ENCODE assay signal across 16 cellular contexts in genomic region chr17:62110923-62111484, GRCh38. TPM values are rescaled to one million over a fixed set of nuclear protein-coding genes. Genes with fewer than 3 reads are reported as not detected.
A peak's percentile ranks its signal among the peaks of the same experiment; 100 is the strongest.
DNase-seq lines count a peak whose midpoint lies in the region; ATAC-seq, FAIRE-seq and TF ChIP-seq lines count a peak whose summit lies in the region.
"Had no signal": no experiment of that assay in that cellular context is flagged by ENCODE, and none has a peak within 500 bp of the region (broad histone marks: within the 10 kb centered on the region; RNA-seq: fewer than 3 reads in every experiment).

No MANE protein-coding gene starts in this region.

- H3K4me2 ChIP-seq in GM23248 (ENCODE audit: unreplicated experiment) (no peak overlapping the region), GM12878 (ENCODE audit: control insufficient read depth, insufficient read depth) (no peak overlapping the region), neural progenitor cell (no peak overlapping the region)

- in situ Hi-C loops in GM23248 (cut with MboI) (loop anchor here (25.0 kb wide), 1 partner anchor 474 kb away; no protein-coding TSS in a partner anchor), GM12878 (cut with MboI) (no loop called here), transverse colon (cut with MboI; ENCODE audit: low pct_ligation_motif_present in 1 of 4, low pct_unique_long_range_greater_than_20kb in 1 of 4, low sequenced_read_pairs in 3 of 4) (loop anchor here in 1 of 4 donors (25.0 kb wide), 1 partner anchor 474 kb away; no protein-coding TSS in a partner anchor)

- no peak overlapping the region for H3K4me3 Mint-ChIP-seq in neural progenitor cell
- H3K4me3 Mint-ChIP-seq: HFFc6 had no signal

- TF ChIP-seq POLR2A in GM12878 (IDR thresholded peaks at IDR 0.05; ENCODE audit: low read depth, low read length), result no peak
- no peak for TF ChIP-seq POLR2A in transverse colon (IDR thresholded peaks at IDR 0.05)

- CTCF ChIA-PET in GM12878 (lab: Yijun Ruan, JAX), result interaction anchor here (0.5 to 7.3 kb wide), 23 partner anchors 11 to 479 kb away, joined by 3 to 183 read pairs (median 5); partner anchors contain the start of genes BRIP1 and MED13

- peaks cover 2% of the 10 kb centered on the region for H3K27me3 Mint-ChIP-seq in neural progenitor cell (ENCODE audit: insufficient read depth, low read depth)

- H3K9ac ChIP-seq in GM23248 (no peak overlapping the region), GM12878 (ENCODE audit: control insufficient read depth, insufficient read depth, low read length) (no peak overlapping the region), neural progenitor cell (no peak overlapping the region)

- RAD21 ChIA-PET in GM12878 (lab: Charles Lee; ENCODE audit: unreplicated experiment), result interaction anchor here (0.7 to 5.2 kb wide), 16 partner anchors 8 to 699 kb away, joined by 3 to 169 read pairs (median 10); partner anchors contain the start of genes BRIP1 and MED13

- peaks cover 6% of the 10 kb centered on the region; the same call in 1 of the 2 replicates for H3K27me3 ChIP-seq in GM23248 (replicated peaks; ENCODE audit: insufficient read depth)
- no peaks in the 10 kb centered on the region; a peak in 1 of 4 replicates for H3K27me3 ChIP-seq in GM12878 (replicated peaks in 1 of 2; ENCODE audit: control insufficient read depth in 2 of 2, insufficient read depth in 2 of 2, low read length in 1 of 2)
- no peaks in the 10 kb centered on the region for H3K27me3 ChIP-seq in transverse colon
- H3K27me3 ChIP-seq in neural progenitor cell, result no peaks in the 10 kb centered on the region
- H3K27me3 ChIP-seq: MG63 had no signal

- ATAC-seq in GM12878, result no peak
- no peak for ATAC-seq in HG02938 (IDR thresholded peaks at IDR 0.05; ENCODE audit: unreplicated experiment)
- ATAC-seq in HG03097 (IDR thresholded peaks at IDR 0.05; ENCODE audit: low FRiP score, unreplicated experiment), result no peak

- POLR2A ChIA-PET in GM12878 (lab: Charles Lee), result interaction anchor here (0.6 kb wide), 2 partner anchors 11 to 236 kb away, joined by 3 to 11 read pairs; no protein-coding TSS in a partner anchor

- no peaks in the 10 kb centered on the region for H3K9me2 ChIP-seq in GM23248 (ENCODE audit: insufficient read depth)

- H3K4me1 Mint-ChIP-seq in neural progenitor cell, result no peaks in the 10 kb centered on the region

- no peaks in the 10 kb centered on the region for H3K9me3 Mint-ChIP-seq in neural progenitor cell
- H3K9me3 Mint-ChIP-seq: HFFc6 had no signal

- SMC1A ChIA-PET in GM12878 (lab: Charles Lee; ENCODE audit: uncharacterized antibody, unreplicated experiment), result interaction anchor here (0.7 to 5.0 kb wide), 19 partner anchors 11 to 475 kb away, joined by 3 to 139 read pairs (median 13); partner anchors contain the start of gene BRIP1

- FAIRE-seq in GM12878 (lab: Jason Lieb, UNC), result no peak
- FAIRE-seq: H1 had no signal

- H4K20me1 ChIP-seq in GM23248 (ENCODE audit: insufficient read depth), result no peaks in the 10 kb centered on the region
- H4K20me1 ChIP-seq in GM12878 (ENCODE audit: control insufficient read depth, insufficient read depth), result no peaks in the 10 kb centered on the region
- no peaks in the 10 kb centered on the region for H4K20me1 ChIP-seq in neural progenitor cell (ENCODE audit: low read depth)

- H2AFZ ChIP-seq in GM23248 (no peak overlapping the region), GM12878 (ENCODE audit: control insufficient read depth, low read depth, low read length) (no peak overlapping the region), neural progenitor cell (replicated peaks) (no peak overlapping the region)

- no peaks in the 10 kb centered on the region for H3K36me3 Mint-ChIP-seq in neural progenitor cell

- no TSS peak for BruUV-seq in GM12878 (replicated peaks; lab: Mats Ljungman, UMichigan)

- TF ChIP-seq RAD21 in GM12878 (IDR thresholded peaks at IDR 0.05; ENCODE audit: insufficient read depth, low read depth, low read length), result no peak

- no peaks in the 10 kb centered on the region for H3K79me2 ChIP-seq in GM23248 (ENCODE audit: insufficient read depth)
- no peaks in the 10 kb centered on the region for H3K79me2 ChIP-seq in GM12878 (ENCODE audit: control insufficient read depth, insufficient read depth, low read length)
- H3K79me2 ChIP-seq in neural progenitor cell (ENCODE audit: low read depth), result no peaks in the 10 kb centered on the region

- DNase-seq in GM23248 (peak; percentile 60), GM12878 (ENCODE audit: low read depth, low spot score) (no peak), kidney glomerular epithelial cell (lab: John Stamatoyannopoulos, UW) (peak; percentile 58), transverse colon (no peak), neural progenitor cell (ENCODE audit: low spot score) (no peak)
- DNase-seq: C1 segment of cervical spinal cord, HFFc6, MG63, NCI-H1105 treated with DMSO at 0.1 percent for 48 hours, NCI-H187 treated with DMSO at 0.1 percent for 48 hours, NCI-H2171, NCI-H510A treated with DMSO at 0.1 percent for 48 hours, SJCRH30 had no signal

- intact Hi-C loops in GM12878 (cut with micrococcal nuclease; ENCODE audit: unreplicated experiment), result no loop called here
- intact Hi-C loops in transverse colon (cut with DNase I; ENCODE audit: low total_unique reads), result no loop called here

- H3K4me3 ChIP-seq in GM23248 (no peak overlapping the region), GM12878 (no peak overlapping the region), transverse colon (peak overlapping the region in 1 of 4 donors; percentile 2), neural progenitor cell (no peak overlapping the region)
- H3K4me3 ChIP-seq: MG63, SJCRH30 had no signal

- H3K27ac ChIP-seq in GM23248, result no peak overlapping the region
- no peak overlapping the region for H3K27ac ChIP-seq in GM12878 (ENCODE audit: control insufficient read depth, insufficient read depth)
- H3K27ac ChIP-seq in transverse colon, result peak overlapping the region; percentile 74 to 79 (median 77)
- no peak overlapping the region for H3K27ac ChIP-seq in neural progenitor cell
- H3K27ac ChIP-seq: SJCRH30 had no signal

- H3K4me1 ChIP-seq in GM23248 (ENCODE audit: insufficient read depth) (no peaks in the 10 kb centered on the region), GM12878 (ENCODE audit: control insufficient read depth, insufficient read depth, low read length) (peaks cover 2% of the 10 kb centered on the region; the same call in 1 of the 2 replicates), transverse colon (peaks cover 0 to 28% (median 13%) of the 10 kb centered on the region in 4 donors), neural progenitor cell (no peaks in the 10 kb centered on the region)
- H3K4me1 ChIP-seq: SJCRH30 had no signal

- H3K9me3 ChIP-seq in GM23248 (ENCODE audit: low read depth) (no peaks in the 10 kb centered on the region), GM12878 (replicated peaks; ENCODE audit: control insufficient read depth, insufficient read depth, low read length) (no peaks in the 10 kb centered on the region; the same call in 2 of the 3 replicates), transverse colon (no peaks in the 10 kb centered on the region), neural progenitor cell (ENCODE audit: low read depth) (no peaks in the 10 kb centered on the region)
- H3K9me3 ChIP-seq: MG63, SJCRH30 had no signal

- WGBS in GM23248 (ENCODE audit: low coverage in 1 of 2, low lambda C conversion rate in 2 of 2, missing lambda C conversion rate in 2 of 2), 2 experiments, result 45 to 48% methylated on average over 3 of the region's 3 CpGs
- 62% methylated on average over 3 of the region's 3 CpGs for WGBS in GM12878 (ENCODE audit: insufficient coverage, insufficient replicate concordance, low lambda C conversion rate, missing lambda C conversion rate)
- WGBS in transverse colon (ENCODE audit: low coverage in 1 of 2), 2 donors, result 45 to 58% methylated on average over 2 to 3 of the region's 3 CpGs

- H3F3A ChIP-seq in GM23248 (ENCODE audit: insufficient read depth) (no peaks in the 10 kb centered on the region), neural progenitor cell (ENCODE audit: low read depth) (no peaks in the 10 kb centered on the region)

- TF ChIP-seq CTCF in GM12878 (IDR thresholded peaks at IDR 0.05 in 2 of 3, conservative IDR thresholded peaks at IDR 0.05 in 1 of 3; ENCODE audit: control insufficient read depth in 2 of 3, extremely low read depth in 1 of 3, insufficient read depth in 1 of 3, low read depth in 3 of 3, low read length in 3 of 3) (no peak), transverse colon (IDR thresholded peaks at IDR 0.05) (no peak), neural progenitor cell (IDR thresholded peaks at IDR 0.05) (no peak)

- no peak overlapping the region for H3K27ac Mint-ChIP-seq in neural progenitor cell
- H3K27ac Mint-ChIP-seq: HFFc6 had no signal

- H3K36me3 ChIP-seq in GM23248 (ENCODE audit: low read depth) (no peaks in the 10 kb centered on the region), GM12878 (ENCODE audit: control insufficient read depth in 2 of 2, insufficient read depth in 2 of 2, low read length in 1 of 2) (no peaks in the 10 kb centered on the region), transverse colon (no peaks in the 10 kb centered on the region), neural progenitor cell (no peaks in the 10 kb centered on the region)
- H3K36me3 ChIP-seq: MG63, SJCRH30 had no signal

- TF ChIP-seq EP300 in GM12878 (IDR thresholded peaks at IDR 0.05; ENCODE audit: borderline replicate concordance in 1 of 2, control insufficient read depth in 1 of 2, low read depth in 2 of 2, low read length in 2 of 2), result no peak
- no peak for TF ChIP-seq EP300 in transverse colon (IDR thresholded peaks at IDR 0.05; ENCODE audit: low read depth)

RNA-seq across cellular contexts. Expression of gene MED13, which starts 45.9 kb away (rescaled TPM):
- 25.2 and 51.6 TPM in 2 replicates for total RNA-seq in GM23248 (2014; rRNA removed; shearing (Covaris generic))
- polyA plus RNA-seq in GM23248 (2016; fragmentation: Nextera tagmentation; extraction: Ambion mirVana) (4.3 and 4.6 TPM in 2 replicates), GM12878 (2011; rRNA removed) (41.3 and 43.3 TPM in 2 replicates), GM12878 (2014; fragmentation: Illumina TruSeq; extraction: Trizol) (33.4 and 33.5 TPM in 2 replicates), GM12878 (2014; fragmentation: Nextera tagmentation; extraction: Ambion mirVana) (1 to 10 TPM; 5.4 to 6.7 TPM), GM12878 (2014; rRNA removed) (13.3 and 13.7 TPM in 2 replicates), GM12878 (2016; fragmentation: Nextera tagmentation; extraction: Ambion mirVana) (1 to 10 TPM; 4.6 to 4.7 TPM)
- 241 and 272 TPM in 2 replicates for total RNA-seq in GM12878 (2013; cell fraction: nucleolus; rRNA removed)
- total RNA-seq in GM12878 (2014; rRNA removed) (29.3 and 38.7 TPM in 2 replicates), GM12878 (2014; rRNA removed; fragmentation: Illumina TruSeq; extraction: Trizol) (47.9 and 49.7 TPM in 2 replicates), GM12878 (2021) (47.5 and 49.5 TPM in 2 replicates), transverse colon (100 to 1,000 TPM in 3 of 4 donors, 10 to 100 TPM in 1; 75.0 to 131 (median 105) TPM), neural progenitor cell (ENCODE audit: low replicate concordance) (50.5 and 59.9 TPM in 2 replicates)
- polyA plus RNA-seq in GM12878 (2011; ENCODE audit: low read depth), result 12.7 TPM
- polyA plus RNA-seq in GM12878 (2011; cell fraction: cytosol; rRNA removed), result 17.4 and 22.9 TPM in 2 replicates
- polyA plus RNA-seq in GM12878 (2011; cell fraction: nucleus; rRNA removed), result 28.9 and 29.1 TPM in 2 replicates
- polyA plus RNA-seq in GM12878 (2012), result 12.0 and 16.6 TPM in 2 replicates
- polyA minus RNA-seq in GM12878 (2011; rRNA and poly(A)+ RNA removed), result 159 and 219 TPM in 2 replicates
- 36.9 and 43.6 TPM in 2 replicates for polyA minus RNA-seq in GM12878 (2011; cell fraction: cytosol; rRNA and poly(A)+ RNA removed)
- 68.2 and 98.2 TPM in 2 replicates for polyA minus RNA-seq in GM12878 (2011; cell fraction: nucleus; rRNA and poly(A)+ RNA removed)

Comparison
In these comparisons a context has a peak if more than half of its experiments do, and no peak if none do; other contexts are left out.
1. DNase-seq: peak in GM23248 (single experiment) and kidney glomerular epithelial cell (single experiment); none in GM12878 (single experiment), transverse colon (single experiment) and neural progenitor cell (single experiment).
2. H3K27ac ChIP-seq: peak in transverse colon (4 of 4); none in GM23248 (single experiment), GM12878 (single experiment) and neural progenitor cell (single experiment).